1 cellular context compared by ENCODE assay signal in the genomic region with DNA sequence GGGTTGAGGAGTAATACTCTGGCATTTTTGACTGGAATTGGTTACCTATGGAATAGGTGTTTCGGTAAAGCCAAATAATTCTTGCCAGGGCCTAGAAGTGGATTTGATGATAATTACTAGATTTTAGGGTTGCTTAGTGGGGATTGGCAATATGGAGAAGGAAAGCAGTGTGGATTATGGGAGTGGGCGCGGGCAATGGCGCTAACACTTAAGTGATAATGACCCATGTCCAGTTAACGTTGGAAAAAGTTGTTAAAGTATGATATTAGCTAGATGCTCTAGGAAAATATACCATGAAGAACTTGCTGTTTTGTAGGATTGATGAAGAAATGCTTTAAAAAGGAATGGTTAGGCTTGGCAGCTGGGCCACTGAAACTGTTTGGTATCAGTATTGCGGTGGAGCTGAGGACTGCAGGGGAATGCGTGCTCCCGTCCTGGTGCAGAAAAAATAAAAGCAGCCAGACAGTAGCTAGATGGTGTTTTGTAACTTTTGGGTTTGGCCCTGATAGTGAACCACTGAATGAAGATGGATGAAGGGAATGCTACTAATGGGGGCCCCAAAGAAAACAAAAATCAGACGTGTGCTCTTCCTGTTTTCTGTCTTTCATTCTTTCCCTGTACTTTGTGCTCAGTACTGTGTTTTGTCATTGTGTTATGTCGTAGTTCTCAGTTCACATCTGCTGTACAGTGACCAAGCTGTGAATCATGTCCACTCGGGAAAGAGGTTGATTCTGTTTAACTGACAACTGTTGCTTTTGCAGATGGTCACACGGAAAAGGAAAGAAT.
TF ChIP-seq lines count a peak whose summit lies in the region.

No MANE protein-coding gene starts in this region.

TF ChIP-seq in HepG2, 621 proteins besides CTCF, POLR2A, EP300 and RAD21 (continued from another document and continues in another):
- TF ChIP-seq, protein P1, sequence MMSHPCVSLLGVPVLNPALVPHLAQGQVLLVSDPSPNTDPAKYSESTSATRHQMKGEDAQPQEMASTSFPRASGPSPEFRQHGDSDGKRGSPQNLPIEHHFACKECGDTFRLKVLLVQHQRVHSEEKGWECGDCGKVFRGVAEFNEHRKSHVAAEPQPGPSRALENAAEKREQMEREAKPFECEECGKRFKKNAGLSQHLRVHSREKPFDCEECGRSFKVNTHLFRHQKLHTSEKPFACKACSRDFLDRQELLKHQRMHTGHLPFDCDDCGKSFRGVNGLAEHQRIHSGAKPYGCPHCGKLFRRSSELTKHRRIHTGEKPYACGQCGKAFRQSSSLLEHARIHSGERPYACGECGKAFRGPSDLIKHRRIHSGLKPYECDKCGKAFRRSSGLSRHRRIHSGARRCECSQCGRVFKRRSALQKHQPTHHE (CRISPR knock-in tag; IDR thresholded peaks at IDR 0.05; ENCODE audit: borderline replicate concordance), result no peak
- TF ChIP-seq PRPF4 (IDR thresholded peaks at IDR 0.05; ENCODE audit: low read depth, low read length, poor library complexity, severe bottlenecking) (peak; percentile 57), ZNF205 (CRISPR knock-in tag; IDR thresholded peaks at IDR 0.05) (peak; percentile 52; the same call in 1 of the 2 replicates), YEATS4 (CRISPR knock-in tag; IDR thresholded peaks at IDR 0.05; ENCODE audit: borderline replicate concordance) (peak; percentile 26; the same call in 1 of the 2 replicates), SMAD3 (CRISPR knock-in tag; IDR thresholded peaks at IDR 0.05) (peak; percentile 52; the same call in 1 of the 2 replicates), FOSL2 (CRISPR knock-in tag; IDR thresholded peaks at IDR 0.05) (peak; percentile 78), REL (CRISPR knock-in tag; conservative IDR thresholded peaks at IDR 0.05) (no peak), ZNF350 (CRISPR knock-in tag; IDR thresholded peaks at IDR 0.05; ENCODE audit: borderline replicate concordance, low read depth) (no peak), ZNF326 (CRISPR knock-in tag; IDR thresholded peaks at IDR 0.05; ENCODE audit: borderline replicate concordance) (no peak), ARNT (IDR thresholded peaks at IDR 0.05) (no peak), NR2C2 (CRISPR knock-in tag; IDR thresholded peaks at IDR 0.05; ENCODE audit: borderline replicate concordance) (no peak), ARNT2 (CRISPR knock-in tag; IDR thresholded peaks at IDR 0.05; ENCODE audit: low read depth) (0 out of 2 replicates have a peak, but pooled peaks have one; percentile 23), ZNF317 (CRISPR knock-in tag; IDR thresholded peaks at IDR 0.05) (no peak; the same call in 1 of the 2 replicates), CREB1 (IDR thresholded peaks at IDR 0.05) (0 out of 2 replicates have a peak, but pooled peaks have one; percentile 43), CREB1 (CRISPR knock-in tag; IDR thresholded peaks at IDR 0.05) (peak; percentile 52), ZNF564 (CRISPR knock-in tag; IDR thresholded peaks at IDR 0.05) (peak; percentile 60; the same call in 1 of the 2 replicates), ZBTB3 (CRISPR knock-in tag; IDR thresholded peaks at IDR 0.05; ENCODE audit: borderline replicate concordance, low read depth) (no peak), THAP11 (CRISPR knock-in tag; IDR thresholded peaks at IDR 0.05) (peak; percentile 55), ATF1 (CRISPR knock-in tag; IDR thresholded peaks at IDR 0.05) (no peak), SOX6 (IDR thresholded peaks at IDR 0.05) (no peak), SOX6 (CRISPR knock-in tag; IDR thresholded peaks at IDR 0.05) (peak; percentile 96), ZNF224 (CRISPR knock-in tag; IDR thresholded peaks at IDR 0.05) (peak; percentile 46; the same call in 1 of the 2 replicates), ZSCAN30 (CRISPR knock-in tag; IDR thresholded peaks at IDR 0.05) (no peak), MYC (CRISPR knock-in tag; IDR thresholded peaks at IDR 0.05; ENCODE audit: borderline replicate concordance) (no peak), ZNF354B (CRISPR knock-in tag; IDR thresholded peaks at IDR 0.05) (no peak), RFX1 (IDR thresholded peaks at IDR 0.05) (no peak), ZNF331 (CRISPR knock-in tag; IDR thresholded peaks at IDR 0.05) (peak; percentile 50; the same call in 1 of the 2 replicates), NR2F1 (CRISPR knock-in tag; IDR thresholded peaks at IDR 0.05) (no peak), KLF13 (CRISPR knock-in tag; IDR thresholded peaks at IDR 0.05) (no peak), HOXA9 (CRISPR knock-in tag; IDR thresholded peaks at IDR 0.05; ENCODE audit: borderline replicate concordance) (no peak), KMT2B (CRISPR knock-in tag; IDR thresholded peaks at IDR 0.05) (no peak; the same call in 1 of the 2 replicates), PAWR (CRISPR knock-in tag; IDR thresholded peaks at IDR 0.05; ENCODE audit: borderline replicate concordance) (no peak), ZBTB7A (CRISPR knock-in tag; IDR thresholded peaks at IDR 0.05) (no peak), PTBP1 (IDR thresholded peaks at IDR 0.05; ENCODE audit: low read depth, low read length, poor library complexity, severe bottlenecking) (no peak), XBP1 (CRISPR knock-in tag; IDR thresholded peaks at IDR 0.05) (no peak), MZF1 (CRISPR knock-in tag; IDR thresholded peaks at IDR 0.05; ENCODE audit: borderline replicate concordance) (no peak), TBP (CRISPR knock-in tag; IDR thresholded peaks at IDR 0.05) (no peak), ZSCAN12 (CRISPR knock-in tag; IDR thresholded peaks at IDR 0.05) (no peak), SNAPC2 (CRISPR knock-in tag; IDR thresholded peaks at IDR 0.05) (no peak), ZNF577 (CRISPR knock-in tag; IDR thresholded peaks at IDR 0.05; ENCODE audit: borderline replicate concordance, low read depth) (no peak), SUZ12 (IDR thresholded peaks at IDR 0.05; ENCODE audit: low read depth, low read length) (no peak), KAT7 (CRISPR knock-in tag; IDR thresholded peaks at IDR 0.05; ENCODE audit: borderline replicate concordance) (peak; percentile 99; the same call in 1 of the 2 replicates), SP5 (CRISPR knock-in tag; IDR thresholded peaks at IDR 0.05; ENCODE audit: borderline replicate concordance, low read depth) (0 out of 2 replicates have a peak, but pooled peaks have one; percentile 30), MAF1 (CRISPR knock-in tag; IDR thresholded peaks at IDR 0.05; ENCODE audit: borderline replicate concordance) (no peak), KMT2A (CRISPR knock-in tag; IDR thresholded peaks at IDR 0.05) (peak; percentile 63; the same call in 1 of the 2 replicates), ZSCAN29 (CRISPR knock-in tag; conservative IDR thresholded peaks at IDR 0.05) (no peak)
- TF ChIP-seq, protein P2, sequence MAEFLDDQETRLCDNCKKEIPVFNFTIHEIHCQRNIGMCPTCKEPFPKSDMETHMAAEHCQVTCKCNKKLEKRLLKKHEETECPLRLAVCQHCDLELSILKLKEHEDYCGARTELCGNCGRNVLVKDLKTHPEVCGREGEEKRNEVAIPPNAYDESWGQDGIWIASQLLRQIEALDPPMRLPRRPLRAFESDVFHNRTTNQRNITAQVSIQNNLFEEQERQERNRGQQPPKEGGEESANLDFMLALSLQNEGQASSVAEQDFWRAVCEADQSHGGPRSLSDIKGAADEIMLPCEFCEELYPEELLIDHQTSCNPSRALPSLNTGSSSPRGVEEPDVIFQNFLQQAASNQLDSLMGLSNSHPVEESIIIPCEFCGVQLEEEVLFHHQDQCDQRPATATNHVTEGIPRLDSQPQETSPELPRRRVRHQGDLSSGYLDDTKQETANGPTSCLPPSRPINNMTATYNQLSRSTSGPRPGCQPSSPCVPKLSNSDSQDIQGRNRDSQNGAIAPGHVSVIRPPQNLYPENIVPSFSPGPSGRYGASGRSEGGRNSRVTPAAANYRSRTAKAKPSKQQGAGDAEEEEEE (CRISPR knock-in tag; IDR thresholded peaks at IDR 0.05; ENCODE audit: borderline replicate concordance), result no peak
- TF ChIP-seq, protein P3, sequence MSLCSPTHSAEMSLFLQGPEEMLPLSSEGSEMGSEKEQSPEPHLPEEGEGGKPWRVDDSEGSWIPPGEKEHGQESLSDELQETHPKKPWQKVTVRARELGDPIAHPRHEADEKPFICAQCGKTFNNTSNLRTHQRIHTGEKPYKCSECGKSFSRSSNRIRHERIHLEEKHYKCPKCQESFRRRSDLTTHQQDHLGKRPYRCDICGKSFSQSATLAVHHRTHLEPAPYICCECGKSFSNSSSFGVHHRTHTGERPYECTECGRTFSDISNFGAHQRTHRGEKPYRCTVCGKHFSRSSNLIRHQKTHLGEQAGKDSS (CRISPR knock-in tag; IDR thresholded peaks at IDR 0.05; ENCODE audit: borderline replicate concordance, low read depth), result no peak
- TF ChIP-seq, protein P4, sequence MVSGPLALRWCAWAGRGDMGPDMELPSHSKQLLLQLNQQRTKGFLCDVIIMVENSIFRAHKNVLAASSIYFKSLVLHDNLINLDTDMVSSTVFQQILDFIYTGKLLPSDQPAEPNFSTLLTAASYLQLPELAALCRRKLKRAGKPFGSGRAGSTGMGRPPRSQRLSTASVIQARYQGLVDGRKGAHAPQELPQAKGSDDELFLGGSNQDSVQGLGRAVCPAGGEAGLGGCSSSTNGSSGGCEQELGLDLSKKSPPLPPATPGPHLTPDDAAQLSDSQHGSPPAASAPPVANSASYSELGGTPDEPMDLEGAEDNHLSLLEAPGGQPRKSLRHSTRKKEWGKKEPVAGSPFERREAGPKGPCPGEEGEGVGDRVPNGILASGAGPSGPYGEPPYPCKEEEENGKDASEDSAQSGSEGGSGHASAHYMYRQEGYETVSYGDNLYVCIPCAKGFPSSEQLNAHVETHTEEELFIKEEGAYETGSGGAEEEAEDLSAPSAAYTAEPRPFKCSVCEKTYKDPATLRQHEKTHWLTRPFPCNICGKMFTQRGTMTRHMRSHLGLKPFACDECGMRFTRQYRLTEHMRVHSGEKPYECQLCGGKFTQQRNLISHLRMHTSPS (CRISPR knock-in tag; IDR thresholded peaks at IDR 0.05; ENCODE audit: low read depth), result no peak
- TF ChIP-seq, protein P5, sequence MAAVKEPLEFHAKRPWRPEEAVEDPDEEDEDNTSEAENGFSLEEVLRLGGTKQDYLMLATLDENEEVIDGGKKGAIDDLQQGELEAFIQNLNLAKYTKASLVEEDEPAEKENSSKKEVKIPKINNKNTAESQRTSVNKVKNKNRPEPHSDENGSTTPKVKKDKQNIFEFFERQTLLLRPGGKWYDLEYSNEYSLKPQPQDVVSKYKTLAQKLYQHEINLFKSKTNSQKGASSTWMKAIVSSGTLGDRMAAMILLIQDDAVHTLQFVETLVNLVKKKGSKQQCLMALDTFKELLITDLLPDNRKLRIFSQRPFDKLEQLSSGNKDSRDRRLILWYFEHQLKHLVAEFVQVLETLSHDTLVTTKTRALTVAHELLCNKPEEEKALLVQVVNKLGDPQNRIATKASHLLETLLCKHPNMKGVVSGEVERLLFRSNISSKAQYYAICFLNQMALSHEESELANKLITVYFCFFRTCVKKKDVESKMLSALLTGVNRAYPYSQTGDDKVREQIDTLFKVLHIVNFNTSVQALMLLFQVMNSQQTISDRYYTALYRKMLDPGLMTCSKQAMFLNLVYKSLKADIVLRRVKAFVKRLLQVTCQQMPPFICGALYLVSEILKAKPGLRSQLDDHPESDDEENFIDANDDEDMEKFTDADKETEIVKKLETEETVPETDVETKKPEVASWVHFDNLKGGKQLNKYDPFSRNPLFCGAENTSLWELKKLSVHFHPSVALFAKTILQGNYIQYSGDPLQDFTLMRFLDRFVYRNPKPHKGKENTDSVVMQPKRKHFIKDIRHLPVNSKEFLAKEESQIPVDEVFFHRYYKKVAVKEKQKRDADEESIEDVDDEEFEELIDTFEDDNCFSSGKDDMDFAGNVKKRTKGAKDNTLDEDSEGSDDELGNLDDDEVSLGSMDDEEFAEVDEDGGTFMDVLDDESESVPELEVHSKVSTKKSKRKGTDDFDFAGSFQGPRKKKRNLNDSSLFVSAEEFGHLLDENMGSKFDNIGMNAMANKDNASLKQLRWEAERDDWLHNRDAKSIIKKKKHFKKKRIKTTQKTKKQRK (IDR thresholded peaks at IDR 0.05; ENCODE audit: low read length), result no peak
- TF ChIP-seq, protein P6, sequence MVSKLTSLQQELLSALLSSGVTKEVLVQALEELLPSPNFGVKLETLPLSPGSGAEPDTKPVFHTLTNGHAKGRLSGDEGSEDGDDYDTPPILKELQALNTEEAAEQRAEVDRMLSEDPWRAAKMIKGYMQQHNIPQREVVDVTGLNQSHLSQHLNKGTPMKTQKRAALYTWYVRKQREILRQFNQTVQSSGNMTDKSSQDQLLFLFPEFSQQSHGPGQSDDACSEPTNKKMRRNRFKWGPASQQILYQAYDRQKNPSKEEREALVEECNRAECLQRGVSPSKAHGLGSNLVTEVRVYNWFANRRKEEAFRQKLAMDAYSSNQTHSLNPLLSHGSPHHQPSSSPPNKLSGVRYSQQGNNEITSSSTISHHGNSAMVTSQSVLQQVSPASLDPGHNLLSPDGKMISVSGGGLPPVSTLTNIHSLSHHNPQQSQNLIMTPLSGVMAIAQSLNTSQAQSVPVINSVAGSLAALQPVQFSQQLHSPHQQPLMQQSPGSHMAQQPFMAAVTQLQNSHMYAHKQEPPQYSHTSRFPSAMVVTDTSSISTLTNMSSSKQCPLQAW (CRISPR knock-in tag; IDR thresholded peaks at IDR 0.05), result 0 out of 2 replicates have a peak, but pooled peaks have one; percentile 14
- TF ChIP-seq, protein P7, sequence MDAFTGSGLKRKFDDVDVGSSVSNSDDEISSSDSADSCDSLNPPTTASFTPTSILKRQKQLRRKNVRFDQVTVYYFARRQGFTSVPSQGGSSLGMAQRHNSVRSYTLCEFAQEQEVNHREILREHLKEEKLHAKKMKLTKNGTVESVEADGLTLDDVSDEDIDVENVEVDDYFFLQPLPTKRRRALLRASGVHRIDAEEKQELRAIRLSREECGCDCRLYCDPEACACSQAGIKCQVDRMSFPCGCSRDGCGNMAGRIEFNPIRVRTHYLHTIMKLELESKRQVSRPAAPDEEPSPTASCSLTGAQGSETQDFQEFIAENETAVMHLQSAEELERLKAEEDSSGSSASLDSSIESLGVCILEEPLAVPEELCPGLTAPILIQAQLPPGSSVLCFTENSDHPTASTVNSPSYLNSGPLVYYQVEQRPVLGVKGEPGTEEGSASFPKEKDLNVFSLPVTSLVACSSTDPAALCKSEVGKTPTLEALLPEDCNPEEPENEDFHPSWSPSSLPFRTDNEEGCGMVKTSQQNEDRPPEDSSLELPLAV (CRISPR knock-in tag; conservative IDR thresholded peaks at IDR 0.05; ENCODE audit: low read depth), result 0 out of 2 replicates have a peak, but pooled peaks have one; percentile 44
- TF ChIP-seq, protein P8, sequence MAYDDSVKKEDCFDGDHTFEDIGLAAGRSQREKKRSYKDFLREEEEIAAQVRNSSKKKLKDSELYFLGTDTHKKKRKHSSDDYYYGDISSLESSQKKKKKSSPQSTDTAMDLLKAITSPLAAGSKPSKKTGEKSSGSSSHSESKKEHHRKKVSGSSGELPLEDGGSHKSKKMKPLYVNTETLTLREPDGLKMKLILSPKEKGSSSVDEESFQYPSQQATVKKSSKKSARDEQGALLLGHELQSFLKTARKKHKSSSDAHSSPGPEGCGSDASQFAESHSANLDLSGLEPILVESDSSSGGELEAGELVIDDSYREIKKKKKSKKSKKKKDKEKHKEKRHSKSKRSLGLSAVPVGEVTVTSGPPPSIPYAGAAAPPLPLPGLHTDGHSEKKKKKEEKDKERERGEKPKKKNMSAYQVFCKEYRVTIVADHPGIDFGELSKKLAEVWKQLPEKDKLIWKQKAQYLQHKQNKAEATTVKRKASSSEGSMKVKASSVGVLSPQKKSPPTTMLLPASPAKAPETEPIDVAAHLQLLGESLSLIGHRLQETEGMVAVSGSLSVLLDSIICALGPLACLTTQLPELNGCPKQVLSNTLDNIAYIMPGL (CRISPR knock-in tag; IDR thresholded peaks at IDR 0.05; ENCODE audit: borderline replicate concordance in 1 of 2, low read depth in 1 of 2), result peak; percentile 7 to 53
